ENCODE assay signal across 1 cellular context in genomic region chr20:51789434-51789833, GRCh38.
A peak's percentile ranks its signal among the peaks of the same experiment; 100 is the strongest.
TF ChIP-seq lines count a peak whose summit lies in the region.

No MANE protein-coding gene starts in this region.

TF ChIP-seq in GM12878, 131 proteins besides CTCF, POLR2A, EP300 and RAD21:
- TF ChIP-seq LARP7 (IDR thresholded peaks at IDR 0.05) (no peak), MEF2B (IDR thresholded peaks at IDR 0.05; ENCODE audit: partially characterized antibody, poor library complexity, severe bottlenecking) (peak; percentile 31), SPI1 (IDR thresholded peaks at IDR 0.05; ENCODE audit: borderline replicate concordance, insufficient read depth, low read depth, low read length) (peak; percentile 69; the same call in 1 of the 2 replicates), RUNX3 (IDR thresholded peaks at IDR 0.05; ENCODE audit: low read length) (0 out of 2 replicates have a peak, but pooled peaks have one; percentile 11), ESRRA (IDR thresholded peaks at IDR 0.05; ENCODE audit: low read length) (no peak), E2F8 (IDR thresholded peaks at IDR 0.05; ENCODE audit: low read depth, partially characterized antibody) (no peak), KDM1A (IDR thresholded peaks at IDR 0.05; ENCODE audit: borderline replicate concordance) (no peak), STAT3 (IDR thresholded peaks at IDR 0.05; ENCODE audit: low read depth, low read length) (no peak)
